In the genomic region with DNA sequence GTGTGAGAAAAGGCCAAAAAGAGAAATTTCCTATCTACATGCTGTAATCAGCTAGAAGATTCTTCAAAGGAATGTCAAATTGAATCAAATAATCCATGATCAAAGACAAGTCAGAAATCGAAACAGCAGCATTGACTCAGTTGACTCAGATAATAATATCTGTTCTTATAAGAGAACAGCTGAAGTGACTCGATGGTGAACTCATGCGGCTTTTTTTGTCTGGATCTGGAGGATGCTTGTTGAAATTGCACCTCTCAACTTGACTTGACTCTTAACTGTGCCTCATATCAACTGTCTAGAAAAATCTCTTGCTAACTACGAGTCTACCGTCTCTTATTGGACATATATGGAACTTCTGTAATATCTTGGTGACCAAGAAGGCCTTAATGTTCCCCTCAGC, we compare ENCODE assay signal across 35 cellular contexts.
"Had no signal": no experiment of that assay in that cellular context is flagged by ENCODE, and none has a peak within 500 bp of the region (broad histone marks: within the 10 kb centered on the region; RNA-seq: fewer than 3 reads in every experiment).

No MANE protein-coding gene starts in this region.

- H3K27me3 Mint-ChIP-seq: activated CD4-positive, alpha-beta memory T cell treated with anti-CD3 and anti-CD28 coated beads, Interleukin-2, amount 10 ng/mL, durations not matched to agents 7 days and 5 days; activated naive CD4-positive, alpha-beta T cell treated with anti-CD3 and anti-CD28 coated beads, Interleukin-2, amount 10 ng/mL, durations not matched to agents 7 days and 5 days; activated naive CD8-positive, alpha-beta T cell treated with anti-CD3 and anti-CD28 coated beads, Interleukin-2, amount 10 ng/mL, durations not matched to agents 7 days and 5 days; activated T-cell treated with anti-CD3 and anti-CD28 coated beads, Interleukin-2, amount 50 U/mL, for 24 hours; brain; central memory CD8-positive, alpha-beta T cell; dendritic cell treated with granulocyte-macrophage colony-stimulating factor and Interleukin-4, amounts not matched to agents 40 ng/mL and 50 ng/mL, for 4 days had no signal

- H3K4me3 ChIP-seq: ascending aorta, breast epithelium, cardiac muscle cell, coronary artery, dorsolateral prefrontal cortex, gastrocnemius medialis, heart left ventricle had no signal

- ATAC-seq: activated naive CD4-positive, alpha-beta T cell treated with anti-CD3 and anti-CD28 coated beads, Interleukin-2, amount 50 U/mL, for 72 hours; activated T-cell treated with anti-CD3 and anti-CD28 coated beads, Interleukin-2, amount 50 U/mL, for 72 hours; esophagus mucosa; gastrocnemius medialis; heart left ventricle; T-helper 17 cell had no signal

- H3K4me1 Mint-ChIP-seq: activated CD4-positive, alpha-beta memory T cell treated with anti-CD3 and anti-CD28 coated beads, Interleukin-2, amount 10 ng/mL, durations not matched to agents 7 days and 5 days; activated CD4-positive, alpha-beta T cell treated with anti-CD3 and anti-CD28 coated beads, Interleukin-2, amount 10 ng/mL, durations not matched to agents 7 days and 5 days; activated naive CD4-positive, alpha-beta T cell treated with anti-CD3 and anti-CD28 coated beads, Interleukin-2, amount 10 ng/mL, durations not matched to agents 7 days and 5 days; activated naive CD8-positive, alpha-beta T cell treated with anti-CD3 and anti-CD28 coated beads, Interleukin-2, amount 10 ng/mL, durations not matched to agents 7 days and 5 days; central memory CD8-positive, alpha-beta T cell; T-helper 17 cell had no signal

- H3K9me3 Mint-ChIP-seq: activated CD4-positive, alpha-beta memory T cell treated with anti-CD3 and anti-CD28 coated beads, Interleukin-2, amount 10 ng/mL, durations not matched to agents 7 days and 5 days; activated CD4-positive, alpha-beta T cell treated with anti-CD3 and anti-CD28 coated beads, Interleukin-2, amount 10 ng/mL, durations not matched to agents 7 days and 5 days; activated naive CD4-positive, alpha-beta T cell treated with anti-CD3 and anti-CD28 coated beads, Interleukin-2, amount 10 ng/mL, durations not matched to agents 7 days and 5 days; activated T-cell treated with anti-CD3 and anti-CD28 coated beads, Interleukin-2, amount 50 U/mL, for 24 hours; brain; endodermal cell; T-helper 2 cell treated with Interferon-gamma antibody and Interleukin-4, amounts not matched to agents 5 μg/mL and 100 μg/mL, for 36 hours had no signal

- H3K4me1 ChIP-seq: breast epithelium, gastrocnemius medialis had no signal

- H3K36me3 Mint-ChIP-seq: activated naive CD4-positive, alpha-beta T cell treated with anti-CD3 and anti-CD28 coated beads, Interleukin-2, amount 10 ng/mL, durations not matched to agents 7 days and 5 days; activated naive CD4-positive, alpha-beta T cell treated with anti-CD3 and anti-CD28 coated beads, Interleukin-2, amount 50 U/mL, for 72 hours; activated naive CD8-positive, alpha-beta T cell treated with anti-CD3 and anti-CD28 coated beads, Interleukin-2, amount 10 ng/mL, durations not matched to agents 7 days and 5 days; brain had no signal

- H3K27me3 ChIP-seq: ascending aorta, breast epithelium, cardiac muscle cell, dorsolateral prefrontal cortex, gastrocnemius medialis, heart left ventricle had no signal

- H3K9me3 ChIP-seq: ascending aorta, breast epithelium, gastrocnemius medialis, heart left ventricle had no signal

- H3K27ac Mint-ChIP-seq: activated CD4-positive, alpha-beta memory T cell treated with anti-CD3 and anti-CD28 coated beads, Interleukin-2, amount 10 ng/mL, durations not matched to agents 7 days and 5 days; activated CD4-positive, alpha-beta T cell treated with anti-CD3 and anti-CD28 coated beads, Interleukin-2, amount 10 ng/mL, durations not matched to agents 7 days and 5 days; activated naive CD4-positive, alpha-beta T cell treated with anti-CD3 and anti-CD28 coated beads, Interleukin-2, amount 10 ng/mL, durations not matched to agents 7 days and 5 days; activated naive CD4-positive, alpha-beta T cell treated with anti-CD3 and anti-CD28 coated beads, Interleukin-2, amount 50 U/mL, for 72 hours; activated naive CD8-positive, alpha-beta T cell treated with anti-CD3 and anti-CD28 coated beads, Interleukin-2, amount 10 ng/mL, durations not matched to agents 7 days and 5 days; activated T-cell treated with anti-CD3 and anti-CD28 coated beads, Interleukin-2, amount 50 U/mL, for 24 hours; activated T-cell treated with anti-CD3 and anti-CD28 coated beads, Interleukin-2, amount 50 U/mL, for 72 hours; brain; dendritic cell treated with granulocyte-macrophage colony-stimulating factor and Interleukin-4, amounts not matched to agents 40 ng/mL and 50 ng/mL, for 4 days; endodermal cell; T-helper 17 cell; T-helper 2 cell treated with Interferon-gamma antibody and Interleukin-4, amounts not matched to agents 5 μg/mL and 100 μg/mL, for 36 hours had no signal

- DNase-seq: activated CD4-positive, alpha-beta memory T cell treated with anti-CD3 and anti-CD28 coated beads, Interleukin-2, amount 10 ng/mL, durations not matched to agents 7 days and 5 days; activated CD4-positive, alpha-beta T cell treated with anti-CD3 and anti-CD28 coated beads for 1 hour; activated CD4-positive, alpha-beta T cell treated with anti-CD3 and anti-CD28 coated beads for 4 hours; activated CD4-positive, alpha-beta T cell treated with anti-CD3 and anti-CD28 coated beads, Interleukin-2, amount 10 ng/mL, durations not matched to agents 7 days and 5 days; activated CD4-positive, alpha-beta T cell treated with anti-CD3 and anti-CD28 coated beads, Interleukin-2, amount 50 U/mL, for 4 hours; activated CD4-positive, CD25-positive, alpha-beta regulatory T cell; activated CD8-positive, alpha-beta memory T cell treated with anti-CD3 and anti-CD28 coated beads, Interleukin-2, amount 50 U/mL, for 48 hours; activated gamma-delta T cell; activated naive CD4-positive, alpha-beta T cell; activated naive CD4-positive, alpha-beta T cell treated with anti-CD3 and anti-CD28 coated beads, Interleukin-2, amount 10 ng/mL, durations not matched to agents 7 days and 5 days; activated naive CD8-positive, alpha-beta T cell treated with anti-CD3 and anti-CD28 coated beads, Interleukin-2, amount 10 ng/mL, durations not matched to agents 7 days and 5 days; activated T-cell treated with anti-CD3 and anti-CD28 coated beads for 4 hours; activated T-cell treated with anti-CD3 and anti-CD28 coated beads, Interleukin-2, amount 50 U/mL, for 24 hours; activated T-cell treated with anti-CD3 and anti-CD28 coated beads, Interleukin-2, amount 50 U/mL, for 72 hours; dorsolateral prefrontal cortex; effector memory CD4-positive, alpha-beta T cell; foreskin fibroblast; gastrocnemius medialis; glutamatergic neuron; heart left ventricle; T-helper 1 cell; T-helper 17 cell; T1000; WERI-Rb-1 had no signal

- H3K4me3 Mint-ChIP-seq: activated CD4-positive, alpha-beta memory T cell treated with anti-CD3 and anti-CD28 coated beads, Interleukin-2, amount 10 ng/mL, durations not matched to agents 7 days and 5 days; activated CD4-positive, alpha-beta T cell treated with anti-CD3 and anti-CD28 coated beads, Interleukin-2, amount 10 ng/mL, durations not matched to agents 7 days and 5 days; activated naive CD4-positive, alpha-beta T cell treated with anti-CD3 and anti-CD28 coated beads, Interleukin-2, amount 10 ng/mL, durations not matched to agents 7 days and 5 days; activated naive CD8-positive, alpha-beta T cell treated with anti-CD3 and anti-CD28 coated beads, Interleukin-2, amount 10 ng/mL, durations not matched to agents 7 days and 5 days; activated T-cell treated with anti-CD3 and anti-CD28 coated beads, Interleukin-2, amount 50 U/mL, for 24 hours; activated T-cell treated with anti-CD3 and anti-CD28 coated beads, Interleukin-2, amount 50 U/mL, for 72 hours; brain; central memory CD8-positive, alpha-beta T cell; dendritic cell treated with granulocyte-macrophage colony-stimulating factor and Interleukin-4, amounts not matched to agents 40 ng/mL and 50 ng/mL, for 4 days; endodermal cell; T-helper 17 cell; T-helper 2 cell treated with Interferon-gamma antibody and Interleukin-4, amounts not matched to agents 5 μg/mL and 100 μg/mL, for 36 hours had no signal

- H3K27ac ChIP-seq: ascending aorta, breast epithelium, cardiac muscle cell, coronary artery, dorsolateral prefrontal cortex, gastrocnemius medialis, heart left ventricle, WERI-Rb-1 had no signal

- H3K36me3 ChIP-seq: ascending aorta, breast epithelium, cardiac muscle cell, gastrocnemius medialis, heart left ventricle, WERI-Rb-1 had no signal
